ENCODE assay signal across 23 cellular contexts in the genomic region with DNA sequence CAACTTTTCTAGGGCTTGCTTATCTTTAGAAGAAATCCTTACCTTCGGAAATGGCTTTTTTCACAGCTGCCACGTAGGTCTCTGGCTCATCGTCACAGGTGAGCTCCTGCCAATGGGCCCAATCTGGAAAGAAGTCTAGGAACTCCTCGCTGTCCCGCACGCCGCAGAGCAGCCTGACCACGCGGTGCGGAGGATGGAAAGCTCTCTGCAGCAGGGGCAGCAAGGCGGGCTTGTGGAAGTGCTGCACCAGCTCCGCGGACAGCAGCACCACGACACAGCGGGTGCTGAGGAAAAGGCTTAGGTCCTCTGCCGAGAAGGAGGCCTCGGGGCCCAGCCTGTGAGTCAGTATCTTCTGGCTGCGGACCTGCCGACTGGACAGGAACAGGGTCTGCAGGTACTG. TPM values are rescaled to one million over a fixed set of nuclear protein-coding genes. Genes with fewer than 3 reads are reported as not detected.
DNase-seq lines count a peak whose midpoint lies in the region; ATAC-seq, FAIRE-seq and TF ChIP-seq lines count a peak whose summit lies in the region.
"Had no signal": no experiment of that assay in that cellular context is flagged by ENCODE, and none has a peak within 500 bp of the region (broad histone marks: within the 10 kb centered on the region; RNA-seq: fewer than 3 reads in every experiment).

No MANE protein-coding gene starts in this region.

- no peak overlapping the region for H3K4me3 Mint-ChIP-seq in Caco-2 (ENCODE audit: unreplicated experiment)
- H3K4me3 Mint-ChIP-seq: CD8-positive, alpha-beta memory T cell had no signal

- H3K27ac ChIP-seq in right lobe of liver, result peak overlapping the region in 2 of 3 donors; percentile 2 to 39
- H3K27ac ChIP-seq in HepG2 (ENCODE audit: extremely low read length, insufficient read depth, low read length), result no peak overlapping the region
- peak overlapping the region; percentile 72 for H3K27ac ChIP-seq in caudate nucleus (ENCODE audit: low read depth, low read length)
- H3K27ac ChIP-seq in osteoblast (ENCODE audit: low read depth, low read length), result no peak overlapping the region
- H3K27ac ChIP-seq: 22Rv1 had no signal

- peaks cover 9 to 40% (median 22%) of the 10 kb centered on the region in 4 donors for H3K36me3 ChIP-seq in right lobe of liver
- no peaks in the 10 kb centered on the region for H3K36me3 ChIP-seq in HepG2 (replicated peaks in 1 of 2; ENCODE audit: control insufficient read depth in 1 of 2, insufficient read depth in 2 of 2, low read length in 2 of 2)
- no peaks in the 10 kb centered on the region for H3K36me3 ChIP-seq in osteoblast (ENCODE audit: insufficient read depth, low read length)
- H3K36me3 ChIP-seq in Caco-2 (ENCODE audit: control insufficient read depth, insufficient read depth, low read length), result no peaks in the 10 kb centered on the region

- in situ Hi-C loops in HepG2 (cut with HindIII; ENCODE audit: extremely low pct_ligation_motif_present, low pct_unique_long_range_greater_than_20kb), result no loop called here

- DNase-seq in right lobe of liver (no peak), HepG2 (ENCODE audit: low spot score) (no peak), caudate nucleus (lab: John Stamatoyannopoulos, UW) (no peak), osteoblast (ENCODE audit: insufficient read length, low spot score, missing footprints) (peak; percentile 8), Caco-2 (no peak)
- no peak for DNase-seq in stimulated activated CD4-positive, alpha-beta T cell treated with anti-CD3 and anti-CD28 coated beads, Interleukin-1b, Interleukin-23, amount 100 ng/mL, for 48 hours
- DNase-seq: CD8-positive, alpha-beta memory T cell; DMS79; HCEC 1CT; NCI-H1105; NCI-H1694; NCI-H2081 treated with DMSO at 0.1 percent for 48 hours; NCI-H510A; NCI-H748 treated with DMSO at 0.1 percent for 48 hours; NK-92 treated with Interleukin-12 subunit alpha and Interleukin-12 subunit beta, amount 100 ng/mL, for 24 hours; OCI-M1; SHP77 treated with DMSO at 0.1 percent for 48 hours; SK-N-SH had no signal

- no peak for TF ChIP-seq EP300 in HepG2 (IDR thresholded peaks at IDR 0.05; ENCODE audit: low read depth in 2 of 2, low read length in 2 of 2)
- TF ChIP-seq EP300 in HepG2 (CRISPR knock-in tag; IDR thresholded peaks at IDR 0.05; ENCODE audit: borderline replicate concordance), result no peak

- H2AFZ ChIP-seq in HepG2 (ENCODE audit: low read length), result no peak overlapping the region
- H2AFZ ChIP-seq in osteoblast (ENCODE audit: low read length), result no peak overlapping the region

- no peaks in the 10 kb centered on the region for H3K27me3 ChIP-seq in right lobe of liver
- no peaks in the 10 kb centered on the region for H3K27me3 ChIP-seq in HepG2 (ENCODE audit: control insufficient read depth in 1 of 2, insufficient read depth in 2 of 2, low read length in 2 of 2)
- no peaks in the 10 kb centered on the region for H3K27me3 ChIP-seq in osteoblast (ENCODE audit: insufficient read depth, low read length)
- H3K27me3 ChIP-seq in Caco-2 (replicated peaks; ENCODE audit: control insufficient read depth, insufficient read depth, low read length), result no peaks in the 10 kb centered on the region

- no peak overlapping the region for H3K27ac Mint-ChIP-seq in Caco-2 (ENCODE audit: unreplicated experiment)

- no peaks in the 10 kb centered on the region for H3K36me3 Mint-ChIP-seq in Caco-2 (ENCODE audit: insufficient read depth, unreplicated experiment)

- CTCF ChIA-PET in HepG2 (lab: Yijun Ruan, JAX; ENCODE audit: low intra/inter-chr PET ratio, low total read pairs) (no interaction called here), Caco-2 (lab: Charles Lee) (no interaction called here)

- peaks cover 0 to 26% (median 8%) of the 10 kb centered on the region in 4 donors for H3K4me1 ChIP-seq in right lobe of liver
- peaks cover 10% of the 10 kb centered on the region for H3K4me1 ChIP-seq in HepG2 (ENCODE audit: insufficient read depth, low read length)
- no peaks in the 10 kb centered on the region for H3K4me1 ChIP-seq in osteoblast (ENCODE audit: insufficient read depth, low read length)
- peaks cover 10% of the 10 kb centered on the region for H3K4me1 ChIP-seq in Caco-2

- TF ChIP-seq POLR2A in right lobe of liver (IDR thresholded peaks at IDR 0.05), result no peak
- no peak for TF ChIP-seq POLR2A in HepG2 (IDR thresholded peaks at IDR 0.05; ENCODE audit: insufficient read depth in 1 of 2, low read depth in 2 of 2, low read length in 2 of 2)

- ATAC-seq in right lobe of liver, result no peak
- no peak for ATAC-seq in HepG2
- ATAC-seq in GM18861 (IDR thresholded peaks at IDR 0.05; ENCODE audit: unreplicated experiment), result no peak
- ATAC-seq in HG02870 (IDR thresholded peaks at IDR 0.05; ENCODE audit: unreplicated experiment), result no peak

- FAIRE-seq in HepG2 (lab: Jason Lieb, UNC), result no peak
- FAIRE-seq: D721Med had no signal

- intact Hi-C loops in right lobe of liver (cut with DNase I), result no loop called here
- intact Hi-C loops in HepG2 (cut with micrococcal nuclease; ENCODE audit: unreplicated experiment), result no loop called here
- intact Hi-C loops in Caco-2 (cut with micrococcal nuclease; ENCODE audit: unreplicated experiment), result no loop called here

- no peaks in the 10 kb centered on the region for H3K9me3 ChIP-seq in right lobe of liver
- H3K9me3 ChIP-seq in HepG2 (ENCODE audit: low read length), result no peaks in the 10 kb centered on the region
- no peaks in the 10 kb centered on the region for H3K9me3 ChIP-seq in osteoblast (ENCODE audit: low read depth, low read length)
- no peaks in the 10 kb centered on the region for H3K9me3 ChIP-seq in Caco-2
- H3K9me3 ChIP-seq: SK-N-SH had no signal

- TF ChIP-seq RAD21 in HepG2 (CRISPR knock-in tag; IDR thresholded peaks at IDR 0.05), result no peak

- no peak overlapping the region for H3K9ac ChIP-seq in HepG2 (ENCODE audit: insufficient read depth, low read depth, low read length)
- H3K9ac ChIP-seq: SK-N-SH had no signal

- H3K9me3 Mint-ChIP-seq in Caco-2 (ENCODE audit: unreplicated experiment), result no peaks in the 10 kb centered on the region
- H3K9me3 Mint-ChIP-seq: CD8-positive, alpha-beta memory T cell had no signal

- H3K4me3 ChIP-seq in right lobe of liver (no peak overlapping the region), HepG2 (replicated peaks in 1 of 3; ENCODE audit: insufficient read depth in 1 of 3, low read depth in 2 of 3, low read length in 3 of 3) (no peak overlapping the region), osteoblast (ENCODE audit: insufficient read depth, low read length) (no peak overlapping the region), Caco-2 (ENCODE audit: low read depth, low read length) (no peak overlapping the region)

- no peak overlapping the region for H3K4me2 ChIP-seq in HepG2 (ENCODE audit: low read depth, low read length)
- no peak overlapping the region for H3K4me2 ChIP-seq in osteoblast (ENCODE audit: insufficient read depth, low read length)
- H3K4me2 ChIP-seq: SK-N-SH had no signal

- H4K20me1 ChIP-seq in HepG2 (ENCODE audit: insufficient read depth, low read length), result no peaks in the 10 kb centered on the region
- H4K20me1 ChIP-seq in osteoblast (ENCODE audit: insufficient read depth, low read length), result no peaks in the 10 kb centered on the region

- POLR2A ChIA-PET in HepG2 (lab: Yijun Ruan, JAX) (no interaction called here), Caco-2 (lab: Charles Lee) (no interaction called here)

- no TSS peak for BruUV-seq in HepG2 (replicated peaks; lab: Mats Ljungman, UMichigan)
- no TSS peak for BruUV-seq in Caco-2 (replicated peaks; lab: Mats Ljungman, UMichigan)

- H3K27me3 Mint-ChIP-seq in Caco-2 (ENCODE audit: insufficient read depth, unreplicated experiment), result no peaks in the 10 kb centered on the region
- H3K27me3 Mint-ChIP-seq: CD8-positive, alpha-beta memory T cell had no signal

- WGBS in right lobe of liver (ENCODE audit: insufficient coverage, low coverage, low lambda C conversion rate, missing lambda C conversion rate), result 92% methylated on average over 5 of the region's 19 CpGs
- WGBS in HepG2 (ENCODE audit: low lambda C conversion rate), result 93% methylated on average over 4 of the region's 19 CpGs

- no peaks in the 10 kb centered on the region for H3K4me1 Mint-ChIP-seq in Caco-2 (ENCODE audit: low read depth, unreplicated experiment)

- H3K79me2 ChIP-seq in HepG2 (ENCODE audit: insufficient read depth, low read length), result no peaks in the 10 kb centered on the region
- H3K79me2 ChIP-seq in osteoblast (ENCODE audit: insufficient read depth, low read length), result no peaks in the 10 kb centered on the region

- TF ChIP-seq CTCF in right lobe of liver (IDR thresholded peaks at IDR 0.05) (no peak), HepG2 (CRISPR knock-in tag; IDR thresholded peaks at IDR 0.05) (no peak), osteoblast (IDR thresholded peaks at IDR 0.05; ENCODE audit: extremely low read depth, low read depth, low read length) (no peak), Caco-2 (IDR thresholded peaks at IDR 0.05; ENCODE audit: insufficient read depth in 1 of 2, low read depth in 1 of 2, low read length in 1 of 2, severe bottlenecking in 1 of 2, unreplicated experiment in 1 of 2) (no peak)

RNA-seq across cellular contexts. Expression of a gene that starts 10.8 kb away (rescaled TPM):
- total RNA-seq in right lobe of liver (100 to 1,000 TPM in 4 of 6 experiments, 10 to 100 TPM in 2; 36.2 to 197 (median 141) TPM), HepG2 (2016; rRNA removed; fragmentation: Illumina TruSeq; extraction: Trizol) (13.8 and 18.5 TPM in 2 replicates), osteoblast (0.36 and 0.88 TPM in 2 replicates), Caco-2 (2022) (1.6 and 2.4 TPM in 2 replicates)
- total RNA-seq in HepG2 (2016; cell fraction: cytosol; rRNA removed; fragmentation: Illumina TruSeq; extraction: Trizol; ENCODE audit: low read depth), result 2.4 and 2.7 TPM in 2 replicates
- total RNA-seq in HepG2 (2016; cell fraction: insoluble cytoplasmic fraction; rRNA removed; fragmentation: Illumina TruSeq; extraction: Trizol), result 12.7 and 17.4 TPM in 2 replicates
- 9.7 and 10.0 TPM in 2 replicates for total RNA-seq in HepG2 (2016; cell fraction: membrane; rRNA removed; fragmentation: Illumina TruSeq; extraction: Trizol)
- 9.3 and 9.7 TPM in 2 replicates for total RNA-seq in HepG2 (2016; cell fraction: nucleus; rRNA removed; fragmentation: Illumina TruSeq; extraction: Trizol)
- 3.6 and 4.6 TPM in 2 replicates for polyA plus RNA-seq in HepG2 (2011; rRNA removed)
- 3.8 and 6.8 TPM in 2 replicates for polyA plus RNA-seq in HepG2 (2011; cell fraction: cytosol; rRNA removed)
- 1.4 and 3.6 TPM in 2 replicates for polyA plus RNA-seq in HepG2 (2011; cell fraction: nucleus; rRNA removed)
- 5.0 and 6.6 TPM in 2 replicates for polyA plus RNA-seq in HepG2 (2012)
- 1.0 and 1.1 TPM in 2 replicates for polyA plus RNA-seq in HepG2 (2016; cell fraction: cytosol; fragmentation: Illumina TruSeq; extraction: Trizol; ENCODE audit: low read depth)
- 14.5 and 14.6 TPM in 2 replicates for polyA plus RNA-seq in HepG2 (2016; cell fraction: insoluble cytoplasmic fraction; fragmentation: Illumina TruSeq; extraction: Trizol; ENCODE audit: low read depth)
- polyA plus RNA-seq in HepG2 (2016; cell fraction: membrane; fragmentation: Illumina TruSeq; extraction: Trizol; ENCODE audit: low read depth), result 4.6 TPM in 2 replicates
- polyA plus RNA-seq in HepG2 (2016; cell fraction: nucleus; fragmentation: Illumina TruSeq; extraction: Trizol; ENCODE audit: insufficient read depth, low read depth), result 7.6 and 7.8 TPM in 2 replicates
- 0.63 and 5.2 TPM in 2 replicates for polyA minus RNA-seq in HepG2 (2011; rRNA and poly(A)+ RNA removed; ENCODE audit: low replicate concordance)
- 2.9 and 6.4 TPM in 2 replicates for polyA minus RNA-seq in HepG2 (2011; cell fraction: cytosol; rRNA and poly(A)+ RNA removed)
- 3.2 and 7.1 TPM in 2 replicates for polyA minus RNA-seq in HepG2 (2011; cell fraction: nucleus; rRNA and poly(A)+ RNA removed)
- total RNA-seq: RPMI7951 had no signal

Comparison
In these comparisons a context has a peak if more than half of its experiments do, and no peak if none do; other contexts are left out.
1. H3K27ac ChIP-seq: peak in right lobe of liver (2 of 3) and caudate nucleus (single experiment); none in HepG2 (single experiment) and osteoblast (single experiment).